Comparison of ENCODE assay signal across 30 cellular contexts in the genomic region with DNA sequence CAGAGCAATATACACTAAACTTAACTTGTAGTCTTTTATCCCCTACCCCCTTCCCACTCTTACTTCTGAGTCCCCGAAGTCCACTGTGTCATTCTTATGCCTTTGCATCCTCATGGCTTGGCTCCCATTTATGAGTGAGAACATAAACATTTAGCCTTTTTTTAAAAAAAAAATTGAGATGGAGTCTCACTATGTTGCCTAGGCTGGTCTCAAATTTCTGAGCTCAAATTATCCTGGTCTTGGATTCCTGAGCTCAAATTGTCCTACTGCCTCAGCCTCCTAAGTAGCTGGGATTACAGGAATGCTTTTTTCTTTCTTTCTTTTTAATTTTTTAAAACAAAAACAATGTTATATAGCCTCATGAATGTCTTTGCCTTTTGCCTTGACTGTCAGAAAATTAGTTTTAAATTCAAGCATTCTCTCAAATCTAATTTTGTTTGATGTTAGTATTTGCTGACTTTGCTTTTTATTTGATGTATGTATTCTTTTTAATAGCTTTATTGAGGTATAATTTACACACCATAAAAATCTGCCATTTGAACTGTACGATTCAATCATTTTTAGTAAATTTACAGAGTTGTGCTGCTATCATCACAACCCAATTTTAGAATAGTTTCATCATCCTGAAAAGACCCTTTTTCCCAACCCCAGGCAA.
"Had no signal": no experiment of that assay in that cellular context is flagged by ENCODE, and none has a peak within 500 bp of the region (broad histone marks: within the 10 kb centered on the region; RNA-seq: fewer than 3 reads in every experiment).

No MANE protein-coding gene starts in this region.

- H3K27me3 ChIP-seq: adrenal gland, body of pancreas, esophagus muscularis mucosa, gastroesophageal sphincter, heart right ventricle, hepatocyte had no signal

- H3K9me3 Mint-ChIP-seq: activated naive CD4-positive, alpha-beta T cell treated with anti-CD3 and anti-CD28 coated beads, Interleukin-2, amount 50 U/mL, for 24 hours; activated T-cell treated with anti-CD3 and anti-CD28 coated beads, Interleukin-2, amount 50 U/mL, for 4 hours; activated T-helper 17 cell treated with anti-CD3 and anti-CD28 coated beads, Interleukin-2, amount 50 U/mL, for 72 hours; effector memory CD8-positive, alpha-beta T cell had no signal

- H3K4me3 Mint-ChIP-seq: activated CD8-positive, alpha-beta T cell treated with anti-CD3 and anti-CD28 coated beads for 36 hours; activated naive CD4-positive, alpha-beta T cell treated with anti-CD3 and anti-CD28 coated beads for 36 hours; activated naive CD4-positive, alpha-beta T cell treated with anti-CD3 and anti-CD28 coated beads, Interleukin-2, amount 50 U/mL, for 24 hours; activated naive CD8-positive, alpha-beta T cell treated with anti-CD3 and anti-CD28 coated beads for 36 hours; activated naive CD8-positive, alpha-beta T cell treated with anti-CD3 and anti-CD28 coated beads, Interleukin-2, amount 50 U/mL, for 24 hours; activated T-cell treated with anti-CD3 and anti-CD28 coated beads, Interleukin-2, amount 50 U/mL, for 4 hours; activated T-helper 17 cell treated with anti-CD3 and anti-CD28 coated beads, Interleukin-2, amount 50 U/mL, for 72 hours; effector memory CD8-positive, alpha-beta T cell; WTC11 had no signal

- H3K36me3 ChIP-seq: adrenal gland, esophagus muscularis mucosa, gastroesophageal sphincter, heart right ventricle had no signal

- H3K4me1 ChIP-seq: adrenal gland, body of pancreas, esophagus muscularis mucosa, gastroesophageal sphincter had no signal

- H3K4me2 ChIP-seq: hepatocyte had no signal

- H3K4me1 Mint-ChIP-seq: activated T-helper 17 cell treated with anti-CD3 and anti-CD28 coated beads, Interleukin-2, amount 50 U/mL, for 72 hours had no signal

- H3K36me3 Mint-ChIP-seq: activated naive CD8-positive, alpha-beta T cell treated with anti-CD3 and anti-CD28 coated beads for 36 hours had no signal

- DNase-seq: activated CD4-positive, alpha-beta T cell treated with anti-CD3 and anti-CD28 coated beads for 1 hour; activated CD4-positive, alpha-beta T cell treated with anti-CD3 and anti-CD28 coated beads for 48 hours; activated CD4-positive, alpha-beta T cell treated with anti-CD3 and anti-CD28 coated beads, Interleukin-2, amount 50 U/mL, for 1 hour; activated CD4-positive, alpha-beta T cell treated with anti-CD3 and anti-CD28 coated beads, Interleukin-2, amount 50 U/mL, for 48 hours; activated CD8-positive, alpha-beta memory T cell treated with anti-CD3 and anti-CD28 coated beads for 24 hours; activated CD8-positive, alpha-beta T cell treated with anti-CD3 and anti-CD28 coated beads for 36 hours; activated effector memory CD4-positive, alpha-beta T cell treated with anti-CD3 and anti-CD28 coated beads, Interleukin-2, amount 50 U/mL, for 16 hours; activated naive CD4-positive, alpha-beta T cell treated with anti-CD3 and anti-CD28 coated beads for 36 hours; activated naive CD8-positive, alpha-beta T cell treated with anti-CD3 and anti-CD28 coated beads for 36 hours; activated naive CD8-positive, alpha-beta T cell treated with anti-CD3 and anti-CD28 coated beads, Interleukin-2, amount 50 U/mL, for 24 hours; activated T-cell treated with anti-CD3 and anti-CD28 coated beads, Interleukin-2, amount 50 U/mL, for 4 hours; adrenal gland; amygdala; aorta; body of pancreas; caudate nucleus; cortex of kidney; dermis blood vessel endothelial cell; effector CD4-positive, alpha-beta T cell; effector memory CD8-positive, alpha-beta T cell; erythroblast; foreskin melanocyte; heart right ventricle had no signal

- H3K27ac ChIP-seq: adrenal gland, body of pancreas, esophagus muscularis mucosa, gastroesophageal sphincter, heart right ventricle, hepatocyte, VCaP had no signal

- H3K9me3 ChIP-seq: adrenal gland, body of pancreas, esophagus muscularis mucosa, gastroesophageal sphincter had no signal

- ATAC-seq: activated CD8-positive, alpha-beta T cell treated with anti-CD3 and anti-CD28 coated beads for 36 hours; activated naive CD8-positive, alpha-beta T cell treated with anti-CD3 and anti-CD28 coated beads, Interleukin-2, amount 50 U/mL, for 24 hours; activated T-cell treated with anti-CD3 and anti-CD28 coated beads, Interleukin-2, amount 50 U/mL, for 4 hours; activated T-helper 17 cell treated with anti-CD3 and anti-CD28 coated beads, Interleukin-2, amount 50 U/mL, for 72 hours; body of pancreas; effector memory CD8-positive, alpha-beta T cell; gastroesophageal sphincter; heart right ventricle; WTC11 had no signal

- H3K27ac Mint-ChIP-seq: activated CD8-positive, alpha-beta T cell treated with anti-CD3 and anti-CD28 coated beads for 36 hours; activated naive CD4-positive, alpha-beta T cell treated with anti-CD3 and anti-CD28 coated beads for 36 hours; activated naive CD4-positive, alpha-beta T cell treated with anti-CD3 and anti-CD28 coated beads, Interleukin-2, amount 50 U/mL, for 24 hours; activated naive CD8-positive, alpha-beta T cell treated with anti-CD3 and anti-CD28 coated beads for 36 hours; activated naive CD8-positive, alpha-beta T cell treated with anti-CD3 and anti-CD28 coated beads, Interleukin-2, amount 50 U/mL, for 24 hours; activated T-helper 17 cell treated with anti-CD3 and anti-CD28 coated beads, Interleukin-2, amount 50 U/mL, for 72 hours; effector memory CD8-positive, alpha-beta T cell; WTC11 had no signal

- H2AFZ ChIP-seq: hepatocyte had no signal

- H3K4me3 ChIP-seq: adrenal gland, body of pancreas, esophagus muscularis mucosa, gastroesophageal sphincter, heart right ventricle, hepatocyte had no signal

- H3K27me3 Mint-ChIP-seq: activated CD8-positive, alpha-beta T cell treated with anti-CD3 and anti-CD28 coated beads for 36 hours; activated naive CD4-positive, alpha-beta T cell treated with anti-CD3 and anti-CD28 coated beads, Interleukin-2, amount 50 U/mL, for 24 hours; activated naive CD8-positive, alpha-beta T cell treated with anti-CD3 and anti-CD28 coated beads for 36 hours; activated naive CD8-positive, alpha-beta T cell treated with anti-CD3 and anti-CD28 coated beads, Interleukin-2, amount 50 U/mL, for 24 hours; activated T-helper 17 cell treated with anti-CD3 and anti-CD28 coated beads, Interleukin-2, amount 50 U/mL, for 72 hours; effector memory CD8-positive, alpha-beta T cell had no signal
